Comparison of ENCODE assay signal across 10 cellular contexts in the genomic region with DNA sequence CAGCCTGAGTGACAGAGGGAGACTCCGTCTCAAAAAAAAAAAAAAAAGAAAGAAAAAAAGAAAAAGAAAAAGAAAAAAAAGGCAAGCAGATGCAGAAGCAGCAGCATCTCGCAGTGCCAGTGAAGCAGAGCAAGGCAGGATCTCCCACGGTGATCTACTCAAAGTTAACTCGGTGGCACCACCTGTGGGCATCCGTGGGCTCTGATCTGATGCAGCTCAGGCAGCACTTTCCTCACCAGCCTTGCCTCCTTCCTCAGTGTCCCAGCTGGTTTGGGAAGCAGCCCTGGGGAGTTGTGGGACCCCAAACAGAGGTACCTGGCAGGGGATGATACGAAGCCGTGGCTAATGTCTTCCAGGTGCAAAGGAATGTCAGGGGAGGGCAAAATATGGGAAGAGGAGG.
DNase-seq lines count a peak whose midpoint lies in the region; ATAC-seq and TF ChIP-seq lines count a peak whose summit lies in the region.
"Had no signal": no experiment of that assay in that cellular context is flagged by ENCODE, and none has a peak within 500 bp of the region (broad histone marks: within the 10 kb centered on the region; RNA-seq: fewer than 3 reads in every experiment).

No MANE protein-coding gene starts in this region.

- no peak overlapping the region for H3K4me3 Mint-ChIP-seq in CD8-positive, alpha-beta T cell

- peak in 4 of 7 experiments; percentile 41 to 63 (median 54) for DNase-seq in CD8-positive, alpha-beta T cell
- DNase-seq in SK-MEL-5 (ENCODE audit: low read depth, low spot score) (peak; percentile 26), kidney epithelial cell (ENCODE audit: low read depth) (no peak), DMS53 treated with DMSO at 0.1 percent for 48 hours (lab: John Stamatoyannopoulos, UW; ENCODE audit: unreplicated experiment) (no peak), thyroid gland (no peak)
- DNase-seq: mucosa of descending colon; stimulated activated CD4-positive, alpha-beta T cell treated with anti-CD3 and anti-CD28 coated beads, Interleukin-15, amount 100 ng/mL, for 24 hours had no signal

- 75 to 80% methylated on average over 7 of the region's 7 CpGs for WGBS in thyroid gland, 2 donors

- TF ChIP-seq CTCF in CD8-positive, alpha-beta T cell (IDR thresholded peaks at IDR 0.05): peak; percentile 15
- TF ChIP-seq CTCF in kidney epithelial cell (IDR thresholded peaks at IDR 0.05; ENCODE audit: insufficient read depth, low read length, poor library complexity, severe bottlenecking) (peak; percentile 43), thyroid gland (IDR thresholded peaks at IDR 0.05) (no peak)

- H3K36me3 ChIP-seq in CD8-positive, alpha-beta T cell (ENCODE audit: insufficient read depth, low read length): no peaks in the 10 kb centered on the region
- H3K36me3 ChIP-seq in kidney epithelial cell (ENCODE audit: control insufficient read depth, insufficient read depth, low read length) (no peaks in the 10 kb centered on the region), thyroid gland (no peaks in the 10 kb centered on the region)
- H3K36me3 ChIP-seq: breast epithelium had no signal

- in situ Hi-C loops in SK-MEL-5 (cut with HindIII; ENCODE audit: low pct_unique_long_range_greater_than_20kb, low sequenced_read_pairs): no loop called here

- H3K36me3 Mint-ChIP-seq in CD8-positive, alpha-beta T cell: peaks cover 30% of the 10 kb centered on the region

- H3K4me1 Mint-ChIP-seq in CD8-positive, alpha-beta T cell (ENCODE audit: low read depth): peaks cover 18% of the 10 kb centered on the region

- H3K27ac Mint-ChIP-seq in CD8-positive, alpha-beta T cell: no peak overlapping the region

- H3K4me3 ChIP-seq in CD8-positive, alpha-beta T cell (ENCODE audit: low read depth, low read length): no peak overlapping the region
- H3K4me3 ChIP-seq in kidney epithelial cell (ENCODE audit: low read depth, low read length): no peak overlapping the region
- no peak overlapping the region for H3K4me3 ChIP-seq in thyroid gland (replicated peaks in 1 of 3)
- H3K4me3 ChIP-seq: breast epithelium, mucosa of descending colon had no signal

- no peak overlapping the region for H3K27ac ChIP-seq in CD8-positive, alpha-beta T cell (ENCODE audit: low read depth, low read length)
- H3K27ac ChIP-seq in thyroid gland: no peak overlapping the region
- H3K27ac ChIP-seq: breast epithelium had no signal

- POLR2A ChIA-PET in CD8-positive, alpha-beta T cell (lab: Charles Lee): interaction anchor here (1.0 kb wide), 1 partner anchor 9 kb away, joined by 3 read pairs; no protein-coding TSS in a partner anchor

- no peaks in the 10 kb centered on the region for H3K9me3 ChIP-seq in CD8-positive, alpha-beta T cell (ENCODE audit: low read length)
- H3K9me3 ChIP-seq in thyroid gland: no peaks in the 10 kb centered on the region
- H3K9me3 ChIP-seq: breast epithelium, mucosa of descending colon had no signal

- ATAC-seq in CD8-positive, alpha-beta T cell: peak; percentile 86
- peak; percentile 73 for ATAC-seq in GM18868 (IDR thresholded peaks at IDR 0.05; ENCODE audit: unreplicated experiment)
- no peak for ATAC-seq in GM18861 (IDR thresholded peaks at IDR 0.05; ENCODE audit: unreplicated experiment)
- ATAC-seq: mucosa of descending colon had no signal

- peaks cover 7% of the 10 kb centered on the region for H3K4me1 ChIP-seq in CD8-positive, alpha-beta T cell (ENCODE audit: insufficient read depth, low read length)
- no peaks in the 10 kb centered on the region for H3K4me1 ChIP-seq in thyroid gland
- H3K4me1 ChIP-seq: breast epithelium had no signal

- no peaks in the 10 kb centered on the region for H3K9me3 Mint-ChIP-seq in CD8-positive, alpha-beta T cell

- no peaks in the 10 kb centered on the region for H3K27me3 Mint-ChIP-seq in CD8-positive, alpha-beta T cell (ENCODE audit: low read depth)

- no peaks in the 10 kb centered on the region for H3K27me3 ChIP-seq in CD8-positive, alpha-beta T cell (ENCODE audit: insufficient read depth, low read length)
- H3K27me3 ChIP-seq in kidney epithelial cell (ENCODE audit: control insufficient read depth, insufficient read depth, low read length): no peaks in the 10 kb centered on the region
- H3K27me3 ChIP-seq in thyroid gland: no peaks in the 10 kb centered on the region
- H3K27me3 ChIP-seq: breast epithelium had no signal

- TF ChIP-seq POLR2A in thyroid gland (IDR thresholded peaks at IDR 0.05): no peak

- CTCF ChIA-PET in CD8-positive, alpha-beta T cell (lab: Charles Lee): interaction anchor here (0.6 to 4.4 kb wide), 7 partner anchors 10 to 457 kb away, joined by 3 to 23 read pairs (median 5); no protein-coding TSS in a partner anchor

- intact Hi-C loops in CD8-positive, alpha-beta T cell (cut with DNase I, micrococcal nuclease): loop anchor here (1.0 to 2.0 kb wide), 2 partner anchors 38 to 44 kb away; no protein-coding TSS in a partner anchor
- intact Hi-C loops in thyroid gland (cut with DNase I): no loop called here

Comparison
In these comparisons a context has a peak if more than half of its experiments do, and no peak if none do; other contexts are left out.
1. DNase-seq: peak in CD8-positive, alpha-beta T cell (4 of 7) and SK-MEL-5 (single experiment); none in kidney epithelial cell (single experiment), DMS53 treated with DMSO at 0.1 percent for 48 hours (single experiment) and thyroid gland (0 of 2).
2. CTCF ChIP-seq: peak in CD8-positive, alpha-beta T cell (single experiment) and kidney epithelial cell (single experiment); none in thyroid gland (0 of 6).